Comparison of ENCODE assay signal across 23 cellular contexts in the genomic region with DNA sequence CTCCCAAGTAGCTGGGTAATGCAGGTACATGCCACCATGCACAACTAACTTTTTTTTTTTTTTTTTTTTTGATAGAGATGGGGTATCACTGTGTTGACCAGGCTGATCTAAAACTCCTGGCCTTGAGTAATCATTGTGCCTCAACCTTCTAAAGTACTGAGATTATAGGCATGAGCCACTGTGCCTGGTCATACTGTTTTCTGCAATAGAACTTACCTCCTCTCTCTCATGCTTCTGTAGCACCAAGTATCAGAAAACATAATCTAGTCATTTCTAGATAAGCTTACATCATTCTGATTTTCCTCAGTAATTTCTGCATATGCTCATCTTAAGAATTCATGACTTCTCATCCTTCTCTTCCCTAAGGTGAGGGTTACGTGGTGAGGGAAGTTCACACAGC.
"Had no signal": no experiment of that assay in that cellular context is flagged by ENCODE, and none has a peak within 500 bp of the region (broad histone marks: within the 10 kb centered on the region; RNA-seq: fewer than 3 reads in every experiment).

No MANE protein-coding gene starts in this region.

- ATAC-seq: esophagus mucosa; gastroesophageal sphincter; heart left ventricle; left lobe of liver; natural killer cell; psoas muscle; right cardiac atrium; stimulated activated memory B cell treated with anti-CD40 and anti-IgM and Interleukin-4, amounts not matched to agents 10 μg/mL and 1 μg/mL and 100 μg/mL, for 72 hours; upper lobe of right lung had no signal

- H3K27ac Mint-ChIP-seq: dendritic cell treated with granulocyte-macrophage colony-stimulating factor and Interleukin-4, amounts not matched to agents 40 ng/mL and 50 ng/mL, for 4 days; endodermal cell; memory B cell; natural killer cell; stimulated activated memory B cell treated with anti-CD40 and anti-IgM and Interleukin-4, amounts not matched to agents 10 μg/mL and 1 μg/mL and 100 μg/mL, for 72 hours; stimulated activated naive CD8-positive, alpha-beta T cell treated with anti-CD3 and anti-CD28 coated beads, Interleukin-15, Interleukin-2, amounts not matched to agents 100 ng/mL and 50 ng/mL, for 24 hours had no signal

- DNase-seq: effector CD8-positive, alpha-beta T cell; endodermal cell; foreskin fibroblast; heart left ventricle; kidney; natural killer cell; occipital lobe; ovary; psoas muscle; right cardiac atrium; sigmoid colon; stimulated activated CD4-positive, alpha-beta T cell treated with anti-CD3 and anti-CD28 coated beads, Interleukin-2, amount 100 ng/mL, for 24 hours; stimulated activated CD4-positive, alpha-beta T cell treated with anti-CD3 and anti-CD28 coated beads, Interleukin-4, amount 100 ng/mL, for 24 hours; transverse colon; upper lobe of right lung; uterus had no signal

- H3K4me1 Mint-ChIP-seq: endodermal cell; memory B cell; natural killer cell; stimulated activated memory B cell treated with anti-CD40 and anti-IgM and Interleukin-4, amounts not matched to agents 10 μg/mL and 1 μg/mL and 100 μg/mL, for 72 hours had no signal

- H3K36me3 Mint-ChIP-seq: natural killer cell had no signal

- H3K4me3 Mint-ChIP-seq: dendritic cell treated with granulocyte-macrophage colony-stimulating factor and Interleukin-4, amounts not matched to agents 40 ng/mL and 50 ng/mL, for 4 days; endodermal cell; memory B cell; natural killer cell; stimulated activated memory B cell treated with anti-CD40 and anti-IgM and Interleukin-4, amounts not matched to agents 10 μg/mL and 1 μg/mL and 100 μg/mL, for 72 hours; stimulated activated naive CD8-positive, alpha-beta T cell treated with anti-CD3 and anti-CD28 coated beads, Interleukin-15, Interleukin-2, amounts not matched to agents 100 ng/mL and 50 ng/mL, for 24 hours had no signal

- H3K27me3 Mint-ChIP-seq: dendritic cell treated with granulocyte-macrophage colony-stimulating factor and Interleukin-4, amounts not matched to agents 40 ng/mL and 50 ng/mL, for 4 days; memory B cell; stimulated activated memory B cell treated with anti-CD40 and anti-IgM and Interleukin-4, amounts not matched to agents 10 μg/mL and 1 μg/mL and 100 μg/mL, for 72 hours; stimulated activated naive CD8-positive, alpha-beta T cell treated with anti-CD3 and anti-CD28 coated beads, Interleukin-15, Interleukin-2, amounts not matched to agents 100 ng/mL and 50 ng/mL, for 24 hours had no signal

- H3K9me3 Mint-ChIP-seq: endodermal cell, memory B cell had no signal
